In genomic region chr19:44681992-44682790, GRCh38 we compare ENCODE assay signal across 29 cellular contexts. TPM values are rescaled to one million over a fixed set of nuclear protein-coding genes. Genes with fewer than 3 reads are reported as not detected.
"Had no signal": no experiment of that assay in that cellular context is flagged by ENCODE, and none has a peak within 500 bp of the region (broad histone marks: within the 10 kb centered on the region; RNA-seq: fewer than 3 reads in every experiment).

No MANE protein-coding gene starts in this region.

- H3K4me3 ChIP-seq: dorsolateral prefrontal cortex, gastrocnemius medialis, lung, prostate gland, right atrium auricular region, sigmoid colon, stomach, thyroid gland, vagina had no signal

- H3K27ac ChIP-seq: dorsolateral prefrontal cortex, gastrocnemius medialis, parathyroid adenoma, prostate gland, right atrium auricular region, sigmoid colon, stomach, thyroid gland, vagina had no signal

- H3K79me2 ChIP-seq: parathyroid adenoma had no signal

- H3K36me3 ChIP-seq: prostate gland, thyroid gland, vagina had no signal

- H3K27me3 ChIP-seq: dorsolateral prefrontal cortex, gastrocnemius medialis, right atrium auricular region, sigmoid colon, stomach, thyroid gland, vagina had no signal

- ATAC-seq: gastrocnemius medialis; left lobe of liver; natural killer cell; stimulated activated effector memory CD8-positive, alpha-beta T cell treated with anti-CD3 and anti-CD28 coated beads, Interleukin-12 subunit alpha, Interleukin-12 subunit beta, amount 100 ng/mL, for 72 hours had no signal

- H3K4me1 ChIP-seq: gastrocnemius medialis, prostate gland, sigmoid colon, vagina had no signal

- H3K9ac ChIP-seq: parathyroid adenoma had no signal

- H2AFZ ChIP-seq: parathyroid adenoma had no signal

- H3K9me3 ChIP-seq: gastrocnemius medialis, prostate gland, right atrium auricular region, sigmoid colon, stomach, thyroid gland, vagina had no signal

- FAIRE-seq: keratinocyte had no signal

- DNase-seq: dorsolateral prefrontal cortex; effector CD4-positive, alpha-beta T cell; foreskin fibroblast; gastrocnemius medialis; head of caudate nucleus; natural killer cell; sigmoid colon; stimulated activated CD4-positive, alpha-beta T cell treated with anti-CD3 and anti-CD28 coated beads, Interleukin-2, amount 100 ng/mL, for 24 hours; stimulated activated CD4-positive, alpha-beta T cell treated with anti-CD3 and anti-CD28 coated beads, Interleukin-4, amount 100 ng/mL, for 24 hours; stimulated activated naive CD4-positive, alpha-beta T cell treated with Interleukin-2 at 50 U/mL for 16 hours; stomach; thyroid gland; trophoblast cell had no signal

RNA-seq across cellular contexts. Expression of gene CEACAM16, which starts 16.8 kb away (rescaled TPM):
- total RNA-seq: dorsolateral prefrontal cortex, gastrocnemius medialis, glomerular endothelial cell, left lobe of liver, mononuclear cell, natural killer cell, osteoblast, prostate gland, right atrium auricular region, sigmoid colon, stomach, subcutaneous adipose tissue, temporal lobe, ureter, vagina had no signal
- polyA plus RNA-seq: keratinocyte, liver, lung, neural cell, sigmoid colon, stomach had no signal
